ENCODE assay signal across 8 cellular contexts in genomic region chr1:2300004-2300771, GRCh38.
DNase-seq lines count a peak whose midpoint lies in the region; ATAC-seq, FAIRE-seq and TF ChIP-seq lines count a peak whose summit lies in the region.

No MANE protein-coding gene starts in this region.

- H3K27me3 Mint-ChIP-seq in activated naive CD4-positive, alpha-beta T cell treated with anti-CD3 and anti-CD28 coated beads, Interleukin-2, amount 50 U/mL, for 24 hours, result no peaks in the 10 kb centered on the region
- H3K27me3 Mint-ChIP-seq in naive thymus-derived CD8-positive, alpha-beta T cell, result no peaks in the 10 kb centered on the region

- intact Hi-C loops in Panc1 (cut with micrococcal nuclease; ENCODE audit: unreplicated experiment), result no loop called here

- H3K4me1 ChIP-seq in Panc1 (ENCODE audit: control insufficient read depth, insufficient read depth, low read length) (no peaks in the 10 kb centered on the region; the same call in 1 of the 2 replicates), subcutaneous abdominal adipose tissue (ENCODE audit: control insufficient read depth in 5 of 5, insufficient read depth in 5 of 5, low read length in 5 of 5) (peaks cover 8 to 79% (median 55%) of the 10 kb centered on the region in 5 donors)

- in situ Hi-C loops in Panc1 (cut with HindIII; ENCODE audit: low pct_unique_long_range_greater_than_20kb, low sequenced_read_pairs), result no loop called here

- H3K4me3 ChIP-seq in Panc1 (ENCODE audit: low read depth in 2 of 2, low read length in 2 of 2) (no peak overlapping the region), subcutaneous abdominal adipose tissue (ENCODE audit: low read depth in 1 of 5, low read length in 5 of 5) (peak overlapping the region; percentile 18 to 55 (median 27))

- H3K27me3 ChIP-seq in Panc1 (ENCODE audit: control insufficient read depth, insufficient read depth, low read length) (no peaks in the 10 kb centered on the region), subcutaneous abdominal adipose tissue (ENCODE audit: control insufficient read depth in 5 of 5, insufficient read depth in 4 of 5, low read length in 5 of 5) (no peaks in the 10 kb centered on the region)

- no peaks in the 10 kb centered on the region for H3K9me3 ChIP-seq in Panc1 (ENCODE audit: control insufficient read depth, insufficient read depth, low read depth, low read length)
- H3K9me3 ChIP-seq in subcutaneous abdominal adipose tissue (ENCODE audit: control insufficient read depth in 5 of 5, low read length in 5 of 5), result no peaks in the 10 kb centered on the region

- POLR2A ChIA-PET in Panc1 (lab: Charles Lee), result no interaction called here
- POLR2A ChIA-PET in naive thymus-derived CD8-positive, alpha-beta T cell (lab: Charles Lee), result interaction anchor here (0.9 to 12.8 kb wide), 14 partner anchors 9 to 246 kb away, joined by 3 to 115 read pairs (median 6); partner anchors contain the start of genes MORN1, RER1 and SKI

- ATAC-seq in HG02571 (IDR thresholded peaks at IDR 0.05; ENCODE audit: unreplicated experiment) (peak; percentile 79), Panc1 (peak; percentile 24; the same call in 1 of the 2 replicates)
- ATAC-seq in naive thymus-derived CD8-positive, alpha-beta T cell, result peak; percentile 65 to 72

- H3K4me1 Mint-ChIP-seq in activated naive CD4-positive, alpha-beta T cell treated with anti-CD3 and anti-CD28 coated beads, Interleukin-2, amount 50 U/mL, for 24 hours, result peaks cover 60% of the 10 kb centered on the region
- H3K4me1 Mint-ChIP-seq in naive thymus-derived CD8-positive, alpha-beta T cell, result peaks cover 17 to 77% (median 67%) of the 10 kb centered on the region in 4 donors

- peak overlapping the region; percentile 14 to 66 (median 38) for H3K9ac ChIP-seq in subcutaneous abdominal adipose tissue (ENCODE audit: low read length in 5 of 5)

- H3K27ac Mint-ChIP-seq in activated naive CD4-positive, alpha-beta T cell treated with anti-CD3 and anti-CD28 coated beads, Interleukin-2, amount 50 U/mL, for 24 hours, result peak overlapping the region; percentile 88
- H3K27ac Mint-ChIP-seq in naive thymus-derived CD8-positive, alpha-beta T cell, result peak overlapping the region; percentile 89 to 100 (median 99)

- FAIRE-seq in GM12892 (lab: Jason Lieb, UNC), result peak; percentile 94

- TF ChIP-seq POLR2A in GM12892 (IDR thresholded peaks at IDR 0.05; ENCODE audit: low read depth, low read length), result peak; percentile 54; the same call in 1 of the 2 replicates

- DNase-seq in GM12892 (ENCODE audit: insufficient read length) (peak; percentile 96), Panc1 (ENCODE audit: low read depth, low spot score) (no peak), glomerular visceral epithelial cell (ENCODE audit: extremely low spot score) (no peak), AG08395 (ENCODE audit: low spot score) (no peak)
- peak; percentile 47 to 91 (median 84) for DNase-seq in naive thymus-derived CD8-positive, alpha-beta T cell

- peaks cover 5% of the 10 kb centered on the region for H3K36me3 Mint-ChIP-seq in activated naive CD4-positive, alpha-beta T cell treated with anti-CD3 and anti-CD28 coated beads, Interleukin-2, amount 50 U/mL, for 24 hours
- H3K36me3 Mint-ChIP-seq in naive thymus-derived CD8-positive, alpha-beta T cell, result peaks cover 0 to 19% (median 0%) of the 10 kb centered on the region in 3 donors

- H3K4me3 Mint-ChIP-seq in activated naive CD4-positive, alpha-beta T cell treated with anti-CD3 and anti-CD28 coated beads, Interleukin-2, amount 50 U/mL, for 24 hours, result peak overlapping the region; percentile 86
- peak overlapping the region; percentile 79 to 90 (median 86) for H3K4me3 Mint-ChIP-seq in naive thymus-derived CD8-positive, alpha-beta T cell

- no peak for TF ChIP-seq CTCF in Panc1 (IDR thresholded peaks at IDR 0.05)

- H3K9me3 Mint-ChIP-seq in activated naive CD4-positive, alpha-beta T cell treated with anti-CD3 and anti-CD28 coated beads, Interleukin-2, amount 50 U/mL, for 24 hours, result no peaks in the 10 kb centered on the region
- peaks cover 0 to 1% (median 0%) of the 10 kb centered on the region in 9 donors for H3K9me3 Mint-ChIP-seq in naive thymus-derived CD8-positive, alpha-beta T cell

- H3K27ac ChIP-seq in Panc1 (ENCODE audit: low read length), result no peak overlapping the region
- peak overlapping the region; percentile 82 for H3K27ac ChIP-seq in subcutaneous abdominal adipose tissue (ENCODE audit: low read depth, low read length)

- CTCF ChIA-PET in Panc1 (lab: Charles Lee), result no interaction called here

- H3K36me3 ChIP-seq in Panc1 (ENCODE audit: control insufficient read depth, insufficient read depth, low read length), result no peaks in the 10 kb centered on the region; the same call in 1 of the 2 replicates
- peaks cover 0 to 37% (median 27%) of the 10 kb centered on the region in 5 donors for H3K36me3 ChIP-seq in subcutaneous abdominal adipose tissue (ENCODE audit: control insufficient read depth in 5 of 5, insufficient read depth in 5 of 5, low read length in 5 of 5)

- BruUV-seq in Panc1 (replicated peaks; lab: Mats Ljungman, UMichigan), result no TSS peak

Comparison
In these comparisons a context has a peak if more than half of its experiments do, and no peak if none do; other contexts are left out.
1. DNase-seq: peak in GM12892 (single experiment) and naive thymus-derived CD8-positive, alpha-beta T cell (10 of 10); none in Panc1 (single experiment), glomerular visceral epithelial cell (single experiment) and AG08395 (single experiment).
2. ATAC-seq: peak in every context shown above with its lines; median percentile 79 in HG02571; 68 in naive thymus-derived CD8-positive, alpha-beta T cell; 24 in Panc1.
3. H3K4me3 ChIP-seq: peak in subcutaneous abdominal adipose tissue (5 of 5); none in Panc1 (0 of 2).